Comparison of ENCODE assay signal across 1 cellular context in genomic region chrX:55598333-55598732, GRCh38.
TF ChIP-seq lines count a peak whose summit lies in the region.

No MANE protein-coding gene starts in this region.

TF ChIP-seq in HepG2, 621 proteins besides CTCF, POLR2A, EP300 and RAD21 (continued from another document):
- TF ChIP-seq AFF4 (CRISPR knock-in tag; IDR thresholded peaks at IDR 0.05) (no peak), NR2F1 (CRISPR knock-in tag; IDR thresholded peaks at IDR 0.05) (peak in 1 of 2 experiments; percentile 63; a peak in 2 of 4 replicates), CEBPB (IDR thresholded peaks at IDR 0.05; ENCODE audit: borderline replicate concordance, low read depth, low read length) (peak; percentile 35; the same call in 1 of the 2 replicates), NR2F6 (IDR thresholded peaks at IDR 0.05) (peak; percentile 74), NR2F6 (CRISPR knock-in tag; IDR thresholded peaks at IDR 0.05) (peak; percentile 81), CEBPG (CRISPR knock-in tag; IDR thresholded peaks at IDR 0.05) (peak; percentile 33; the same call in 1 of the 2 replicates)
